9 cellular contexts compared by ENCODE assay signal in the genomic region with DNA sequence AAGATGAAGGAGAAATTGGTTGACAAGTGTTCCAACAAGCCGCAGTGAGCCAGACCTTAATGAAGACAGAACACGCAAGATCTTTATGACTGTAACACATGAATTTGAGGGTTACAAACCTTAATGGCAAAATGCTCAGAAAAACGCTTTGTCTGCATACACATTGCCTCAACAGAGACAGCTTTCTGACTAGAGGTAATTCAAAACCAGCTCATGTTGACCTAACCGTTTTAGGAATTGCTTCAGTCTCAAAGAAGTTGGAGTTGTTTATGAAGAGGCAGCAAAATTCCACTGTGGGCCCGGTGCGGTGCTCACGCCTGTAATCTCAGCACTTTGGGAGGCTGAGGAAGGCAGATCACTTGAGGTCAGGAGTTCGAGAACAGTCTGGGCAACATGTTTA. TPM values are rescaled to one million over a fixed set of nuclear protein-coding genes. Genes with fewer than 3 reads are reported as not detected.
DNase-seq lines count a peak whose midpoint lies in the region; ATAC-seq and TF ChIP-seq lines count a peak whose summit lies in the region.
"Had no signal": no experiment of that assay in that cellular context is flagged by ENCODE, and none has a peak within 500 bp of the region (broad histone marks: within the 10 kb centered on the region; RNA-seq: fewer than 3 reads in every experiment).

No MANE protein-coding gene starts in this region.

- H3K27me3 ChIP-seq in SU-DHL-6 (ENCODE audit: low read length), result no peaks in the 10 kb centered on the region
- H3K27me3 ChIP-seq: MG63 had no signal

- peak overlapping the region; percentile 52 for H2AFZ ChIP-seq in SU-DHL-6 (ENCODE audit: low read depth, low read length, severe bottlenecking)

- peaks cover 8% of the 10 kb centered on the region for H3K36me3 Mint-ChIP-seq in activated CD4-positive, alpha-beta T cell treated with anti-CD3 and anti-CD28 coated beads, Interleukin-2, amount 10 ng/mL, durations not matched to agents 7 days and 5 days (ENCODE audit: low read depth)
- H3K36me3 Mint-ChIP-seq in glutamatergic neuron (ENCODE audit: unreplicated experiment), result no peaks in the 10 kb centered on the region
- H3K36me3 Mint-ChIP-seq in stimulated activated effector memory CD8-positive, alpha-beta T cell treated with anti-CD3 and anti-CD28 coated beads, Interleukin-12 subunit alpha, Interleukin-12 subunit beta, amount 100 ng/mL, for 72 hours, result peaks cover 38% of the 10 kb centered on the region

- H3K4me3 Mint-ChIP-seq in activated CD4-positive, alpha-beta T cell treated with anti-CD3 and anti-CD28 coated beads, Interleukin-2, amount 10 ng/mL, durations not matched to agents 7 days and 5 days, result peak overlapping the region; percentile 78
- H3K4me3 Mint-ChIP-seq in glutamatergic neuron (ENCODE audit: unreplicated experiment), result peak overlapping the region; percentile 83
- peak overlapping the region; percentile 78 for H3K4me3 Mint-ChIP-seq in stimulated activated effector memory CD8-positive, alpha-beta T cell treated with anti-CD3 and anti-CD28 coated beads, Interleukin-12 subunit alpha, Interleukin-12 subunit beta, amount 100 ng/mL, for 72 hours

- no peaks in the 10 kb centered on the region for H3K9me3 ChIP-seq in SU-DHL-6 (ENCODE audit: insufficient read depth, low read length)
- H3K9me3 ChIP-seq: MG63 had no signal

- peaks cover 15% of the 10 kb centered on the region for H3K79me2 ChIP-seq in SU-DHL-6 (ENCODE audit: insufficient read depth, low read length)

- peak overlapping the region; percentile 86 for H3K27ac Mint-ChIP-seq in activated CD4-positive, alpha-beta T cell treated with anti-CD3 and anti-CD28 coated beads, Interleukin-2, amount 10 ng/mL, durations not matched to agents 7 days and 5 days
- H3K27ac Mint-ChIP-seq in glutamatergic neuron (ENCODE audit: unreplicated experiment), result peak overlapping the region; percentile 95
- H3K27ac Mint-ChIP-seq in stimulated activated effector memory CD8-positive, alpha-beta T cell treated with anti-CD3 and anti-CD28 coated beads, Interleukin-12 subunit alpha, Interleukin-12 subunit beta, amount 100 ng/mL, for 72 hours, result no peak overlapping the region

- peak overlapping the region; percentile 44; the same call in 1 of the 2 replicates for H3K9ac ChIP-seq in SU-DHL-6 (ENCODE audit: low read length)

- TF ChIP-seq CTCF in SU-DHL-6 (IDR thresholded peaks at IDR 0.05; ENCODE audit: insufficient read depth, low read length, poor library complexity, severe bottlenecking), result no peak
- TF ChIP-seq CTCF in glutamatergic neuron (IDR thresholded peaks at IDR 0.05; ENCODE audit: partially characterized antibody, unreplicated experiment), result no peak

- POLR2A ChIA-PET in activated CD4-positive, alpha-beta T cell treated with anti-CD3 and anti-CD28 coated beads, Interleukin-2, amount 10 ng/mL, durations not matched to agents 7 days and 5 days (lab: Charles Lee), result interaction anchor here (0.6 kb wide), 1 partner anchor 22 kb away, joined by 5 read pairs; no protein-coding TSS in a partner anchor

- H3K27ac ChIP-seq in SU-DHL-6 (ENCODE audit: low read depth, low read length), result peak overlapping the region; percentile 62

- peak overlapping the region; percentile 78 for H3K4me2 ChIP-seq in SU-DHL-6 (ENCODE audit: low read depth, low read length, poor library complexity, severe bottlenecking)

- no peaks in the 10 kb centered on the region for H3K9me3 Mint-ChIP-seq in activated CD4-positive, alpha-beta T cell treated with anti-CD3 and anti-CD28 coated beads, Interleukin-2, amount 10 ng/mL, durations not matched to agents 7 days and 5 days
- peaks cover 23% of the 10 kb centered on the region for H3K9me3 Mint-ChIP-seq in glutamatergic neuron (ENCODE audit: unreplicated experiment)
- no peaks in the 10 kb centered on the region for H3K9me3 Mint-ChIP-seq in stimulated activated effector memory CD8-positive, alpha-beta T cell treated with anti-CD3 and anti-CD28 coated beads, Interleukin-12 subunit alpha, Interleukin-12 subunit beta, amount 100 ng/mL, for 72 hours

- CTCF ChIA-PET in activated CD4-positive, alpha-beta T cell treated with anti-CD3 and anti-CD28 coated beads, Interleukin-2, amount 10 ng/mL, durations not matched to agents 7 days and 5 days (lab: Charles Lee), result interaction anchor here (1.6 to 2.1 kb wide), 2 partner anchors 8 to 13 kb away, joined by 3 to 6 read pairs; no protein-coding TSS in a partner anchor

- no peak for DNase-seq in activated CD4-positive, alpha-beta T cell treated with anti-CD3 and anti-CD28 coated beads, Interleukin-2, amount 10 ng/mL, durations not matched to agents 7 days and 5 days
- no peak for DNase-seq in activated CD4-positive, alpha-beta T cell treated with anti-CD3 and anti-CD28 coated beads for 48 hours
- DNase-seq in glutamatergic neuron (no peak), NCI-H82 treated with DMSO at 0.1 percent for 48 hours (lab: John Stamatoyannopoulos, UW; ENCODE audit: unreplicated experiment) (no peak), retina (no peak), OCI-M2 (lab: John Stamatoyannopoulos, UW; ENCODE audit: unreplicated experiment) (no peak)
- DNase-seq in stimulated activated effector memory CD8-positive, alpha-beta T cell treated with anti-CD3 and anti-CD28 coated beads, Interleukin-12 subunit alpha, Interleukin-12 subunit beta, amount 100 ng/mL, for 72 hours (ENCODE audit: low spot score in 2 of 2), result no peak
- DNase-seq: MG63 had no signal

- H3K9me2 ChIP-seq in SU-DHL-6 (replicated peaks; ENCODE audit: insufficient read depth, low read length), result no peaks in the 10 kb centered on the region

- H3K4me3 ChIP-seq in SU-DHL-6 (ENCODE audit: insufficient read depth, low read length, poor library complexity, severe bottlenecking), result no peak overlapping the region

- no peaks in the 10 kb centered on the region; the same call in 1 of the 2 replicates for H4K20me1 ChIP-seq in SU-DHL-6 (ENCODE audit: low read depth, low read length)

- no peaks in the 10 kb centered on the region for H3K36me3 ChIP-seq in SU-DHL-6 (ENCODE audit: low read length)

- H3K4me1 Mint-ChIP-seq in activated CD4-positive, alpha-beta T cell treated with anti-CD3 and anti-CD28 coated beads, Interleukin-2, amount 10 ng/mL, durations not matched to agents 7 days and 5 days, result peaks cover 52% of the 10 kb centered on the region
- H3K4me1 Mint-ChIP-seq in glutamatergic neuron (ENCODE audit: low read depth, unreplicated experiment), result peaks cover 7% of the 10 kb centered on the region
- peaks cover 37% of the 10 kb centered on the region for H3K4me1 Mint-ChIP-seq in stimulated activated effector memory CD8-positive, alpha-beta T cell treated with anti-CD3 and anti-CD28 coated beads, Interleukin-12 subunit alpha, Interleukin-12 subunit beta, amount 100 ng/mL, for 72 hours

- H3F3A ChIP-seq in SU-DHL-6 (ENCODE audit: insufficient read depth), result peaks cover 41% of the 10 kb centered on the region

- no peaks in the 10 kb centered on the region for H3K27me3 Mint-ChIP-seq in activated CD4-positive, alpha-beta T cell treated with anti-CD3 and anti-CD28 coated beads, Interleukin-2, amount 10 ng/mL, durations not matched to agents 7 days and 5 days
- peaks cover 18% of the 10 kb centered on the region for H3K27me3 Mint-ChIP-seq in glutamatergic neuron (ENCODE audit: unreplicated experiment)

- ATAC-seq in stimulated activated effector memory CD8-positive, alpha-beta T cell treated with anti-CD3 and anti-CD28 coated beads, Interleukin-12 subunit alpha, Interleukin-12 subunit beta, amount 100 ng/mL, for 72 hours, result no peak

RNA-seq across cellular contexts. Expression of a gene that starts 2.2 kb away (rescaled TPM):
- 100 to 1,000 TPM; 162 to 163 TPM for total RNA-seq in activated CD4-positive, alpha-beta T cell treated with anti-CD3 and anti-CD28 coated beads, Interleukin-2, amount 10 ng/mL, durations not matched to agents 7 days and 5 days
- 391 TPM for total RNA-seq in glutamatergic neuron (ENCODE audit: unreplicated experiment)
